26 cellular contexts compared by ENCODE assay signal in genomic region chr12:110940296-110940695, GRCh38. TPM values are rescaled to one million over a fixed set of nuclear protein-coding genes. Genes with fewer than 3 reads are reported as not detected.
DNase-seq lines count a peak whose midpoint lies in the region; ATAC-seq, FAIRE-seq and TF ChIP-seq lines count a peak whose summit lies in the region.
"Had no signal": no experiment of that assay in that cellular context is flagged by ENCODE, and none has a peak within 500 bp of the region (broad histone marks: within the 10 kb centered on the region; RNA-seq: fewer than 3 reads in every experiment).

No MANE protein-coding gene starts in this region.

- no peaks in the 10 kb centered on the region for H4K20me1 ChIP-seq in K562 (replicated peaks; ENCODE audit: control insufficient read depth, insufficient read depth, low read length)

- H3K36me3 ChIP-seq in HEK293 (ENCODE audit: control insufficient read depth in 2 of 2, insufficient read depth in 1 of 2, low read length in 2 of 2): no peaks in the 10 kb centered on the region
- no peaks in the 10 kb centered on the region for H3K36me3 ChIP-seq in K562 (ENCODE audit: control insufficient read depth, insufficient read depth, low read length)
- no peaks in the 10 kb centered on the region for H3K36me3 ChIP-seq in endodermal cell (ENCODE audit: control insufficient read depth, insufficient read depth, low read length)
- H3K36me3 ChIP-seq: BE2C had no signal

- no peak for ATAC-seq in K562
- ATAC-seq in HG03354 (IDR thresholded peaks at IDR 0.05; ENCODE audit: poor library complexity, severe bottlenecking, unreplicated experiment): no peak
- no peak for ATAC-seq in activated naive CD8-positive, alpha-beta T cell treated with anti-CD3 and anti-CD28 coated beads, Interleukin-2, amount 50 U/mL, for 24 hours
- ATAC-seq: HCT116 had no signal

- peaks cover 4% of the 10 kb centered on the region for H3K36me3 Mint-ChIP-seq in endodermal cell (ENCODE audit: low read depth)
- H3K36me3 Mint-ChIP-seq in activated naive CD8-positive, alpha-beta T cell treated with anti-CD3 and anti-CD28 coated beads, Interleukin-2, amount 50 U/mL, for 24 hours (ENCODE audit: low read depth): no peaks in the 10 kb centered on the region
- H3K36me3 Mint-ChIP-seq: CD4-positive, CD25-positive, alpha-beta regulatory T cell had no signal

- no peaks in the 10 kb centered on the region for H3K9me1 ChIP-seq in K562 (ENCODE audit: control insufficient read depth, insufficient read depth, low read length)

- H3K27me3 Mint-ChIP-seq in endodermal cell (ENCODE audit: insufficient read depth): no peaks in the 10 kb centered on the region
- H3K27me3 Mint-ChIP-seq in activated naive CD8-positive, alpha-beta T cell treated with anti-CD3 and anti-CD28 coated beads, Interleukin-2, amount 50 U/mL, for 24 hours: peaks cover 17% of the 10 kb centered on the region

- TF ChIP-seq RAD21 in K562 (CRISPR knock-in tag; conservative IDR thresholded peaks at IDR 0.05 in 1 of 2, IDR thresholded peaks at IDR 0.05 in 1 of 2): no peak

- no peak for TF ChIP-seq POLR2A in K562 (conservative IDR thresholded peaks at IDR 0.05)

- H3K9ac ChIP-seq in K562 (ENCODE audit: insufficient read depth in 1 of 2, low read depth in 2 of 2, low read length in 2 of 2) (no peak overlapping the region), endodermal cell (ENCODE audit: extremely low read depth, low read length, poor library complexity, severe bottlenecking) (no peak overlapping the region)
- H3K9ac ChIP-seq: GM23248 had no signal

- WGBS in K562 (ENCODE audit: insufficient coverage, low coverage, missing lambda C conversion rate): 1% methylated on average over 4 of the region's 4 CpGs
- 98% methylated on average over 4 of the region's 4 CpGs for WGBS in endodermal cell (ENCODE audit: insufficient coverage in 1 of 2, insufficient read length in 1 of 2), 2 experiments

- H3K79me2 ChIP-seq in K562 (ENCODE audit: control insufficient read depth, insufficient read depth, low read length): no peaks in the 10 kb centered on the region

- BruUV-seq in K562 (replicated peaks; lab: Mats Ljungman, UMichigan): no TSS peak

- no peak overlapping the region for H3K4me2 ChIP-seq in K562 (ENCODE audit: insufficient read depth, low read length)

- POLR2A ChIA-PET in HEK293 (lab: Yijun Ruan, JAX): no interaction called here
- POLR2A ChIA-PET in K562 (lab: Yijun Ruan, JAX): no interaction called here

- in situ Hi-C loops in K562 (cut with MboI): no loop called here

- H3K4me3 Mint-ChIP-seq in endodermal cell: no peak overlapping the region
- H3K4me3 Mint-ChIP-seq in activated naive CD8-positive, alpha-beta T cell treated with anti-CD3 and anti-CD28 coated beads, Interleukin-2, amount 50 U/mL, for 24 hours: no peak overlapping the region
- H3K4me3 Mint-ChIP-seq: CD4-positive, CD25-positive, alpha-beta regulatory T cell; CD8-positive, alpha-beta memory T cell had no signal

- FAIRE-seq in K562 (lab: Jason Lieb, UNC): no peak
- FAIRE-seq: A204.1, GM12891, GM19239, H54 had no signal

- TF ChIP-seq EP300 in K562 (IDR thresholded peaks at IDR 0.05; ENCODE audit: low read length): no peak

- H3K27me3 ChIP-seq in K562 (ENCODE audit: control insufficient read depth in 2 of 2, insufficient read depth in 2 of 2, low read length in 2 of 2) (peaks cover 0 to 17% of the 10 kb centered on the region in 2 experiments; a peak in 2 of 5 replicates), endodermal cell (ENCODE audit: control insufficient read depth, insufficient read depth, low read length, poor library complexity, severe bottlenecking) (no peaks in the 10 kb centered on the region)
- H3K27me3 ChIP-seq: BE2C had no signal

- H3K27ac ChIP-seq in HEK293 (ENCODE audit: extremely low read depth, low read depth, low read length) (no peak overlapping the region), K562 (ENCODE audit: extremely low read depth, low read depth, low read length) (no peak overlapping the region), endodermal cell (ENCODE audit: low read depth, low read length) (no peak overlapping the region)
- H3K27ac ChIP-seq: GM23248, HL-60 had no signal

- H3K4me3 ChIP-seq in HEK293 (ENCODE audit: low read depth, low read length): no peak overlapping the region
- H3K4me3 ChIP-seq in K562: no peak overlapping the region
- no peak overlapping the region for H3K4me3 ChIP-seq in endodermal cell (ENCODE audit: low read length)
- H3K4me3 ChIP-seq: GM23248 had no signal

- no peak for DNase-seq in K562 (ENCODE audit: extremely low read depth in 1 of 4, low spot score in 3 of 4)
- peak; percentile 26 for DNase-seq in endodermal cell
- no peak for DNase-seq in GF-D8 (lab: John Stamatoyannopoulos, UW)
- DNase-seq in activated naive CD8-positive, alpha-beta T cell treated with anti-CD3 and anti-CD28 coated beads, Interleukin-2, amount 50 U/mL, for 24 hours: no peak
- DNase-seq: ACHN; BE2C; C1 segment of cervical spinal cord; CD4-positive, CD25-positive, alpha-beta regulatory T cell; CD8-positive, alpha-beta memory T cell; COR-L47; DMS53; DND-41; EL; GM23248; IMR-90; KBM-7 had no signal

- H2AFZ ChIP-seq in K562 (ENCODE audit: low read depth, low read length): no peak overlapping the region
- H2AFZ ChIP-seq: GM23248 had no signal

- intact Hi-C loops in K562 (cut with micrococcal nuclease): no loop called here

- CTCF ChIA-PET in HEK293 (lab: Yijun Ruan, JAX): interaction anchor here (0.6 kb wide), 1 partner anchor 95 kb away, joined by 3 read pairs; no protein-coding TSS in a partner anchor
- CTCF ChIA-PET in K562 (lab: Yijun Ruan, JAX; ENCODE audit: low intra/inter-chr PET ratio): no interaction called here

- no peak overlapping the region for H3K27ac Mint-ChIP-seq in endodermal cell
- no peak overlapping the region for H3K27ac Mint-ChIP-seq in activated naive CD8-positive, alpha-beta T cell treated with anti-CD3 and anti-CD28 coated beads, Interleukin-2, amount 50 U/mL, for 24 hours
- H3K27ac Mint-ChIP-seq: CD4-positive, CD25-positive, alpha-beta regulatory T cell had no signal

- H3K9me3 Mint-ChIP-seq in endodermal cell: peaks cover 6% of the 10 kb centered on the region
- H3K9me3 Mint-ChIP-seq in activated naive CD8-positive, alpha-beta T cell treated with anti-CD3 and anti-CD28 coated beads, Interleukin-2, amount 50 U/mL, for 24 hours: no peaks in the 10 kb centered on the region

- TF ChIP-seq CTCF in HEK293 (tag by site-specific recombination; IDR thresholded peaks at IDR 0.05): no peak
- no peak for TF ChIP-seq CTCF in K562 (IDR thresholded peaks at IDR 0.05 in 2 of 3, conservative IDR thresholded peaks at IDR 0.05 in 1 of 3; ENCODE audit: insufficient read depth in 2 of 3, low read depth in 1 of 3, low read length in 3 of 3)
- no peak for TF ChIP-seq CTCF in endodermal cell (conservative IDR thresholded peaks at IDR 0.05)

- H3K9me3 ChIP-seq in HEK293 (ENCODE audit: control insufficient read depth, insufficient read depth, low read depth, low read length) (no peaks in the 10 kb centered on the region), K562 (replicated peaks; ENCODE audit: control insufficient read depth, insufficient read depth, low read depth, low read length) (no peaks in the 10 kb centered on the region), endodermal cell (ENCODE audit: control insufficient read depth, low read length) (peaks cover 7% of the 10 kb centered on the region)
- H3K9me3 ChIP-seq: BE2C had no signal

- H3K4me1 ChIP-seq in HEK293 (ENCODE audit: control insufficient read depth, insufficient read depth, low read length) (no peaks in the 10 kb centered on the region), K562 (replicated peaks in 1 of 2; ENCODE audit: control insufficient read depth in 2 of 2, insufficient read depth in 2 of 2, low read length in 2 of 2) (peaks cover 0 to 5% of the 10 kb centered on the region in 2 experiments; a peak in 1 of 5 replicates), endodermal cell (ENCODE audit: control insufficient read depth, insufficient read depth, low read length) (peaks cover 7% of the 10 kb centered on the region)
- H3K4me1 ChIP-seq: BE2C had no signal

- H3K4me1 Mint-ChIP-seq in endodermal cell: peaks cover 20% of the 10 kb centered on the region
- peaks cover 5% of the 10 kb centered on the region for H3K4me1 Mint-ChIP-seq in activated naive CD8-positive, alpha-beta T cell treated with anti-CD3 and anti-CD28 coated beads, Interleukin-2, amount 50 U/mL, for 24 hours

TF ChIP-seq in HEK293, 187 proteins besides CTCF, POLR2A, EP300 and RAD21 (continues in another document):
- no peak for TF ChIP-seq ZNF211 (tag by site-specific recombination; IDR thresholded peaks at IDR 0.05; ENCODE audit: low read depth)

TF ChIP-seq in K562, 482 proteins besides CTCF, POLR2A, EP300 and RAD21 (continues in another document):
- peak; percentile 80 for TF ChIP-seq RBM25 (IDR thresholded peaks at IDR 0.05; ENCODE audit: low read depth, low read length, severe bottlenecking)
- TF ChIP-seq FOXJ3 (CRISPR knock-in tag; IDR thresholded peaks at IDR 0.05): no peak
- no peak for TF ChIP-seq SP1 (CRISPR knock-in tag; IDR thresholded peaks at IDR 0.05)
- peak in 1 of 2 experiments; percentile 43; a peak in 1 of 4 replicates for TF ChIP-seq KDM1A (IDR thresholded peaks at IDR 0.05)
- peak; percentile 53; the same call in 1 of the 2 replicates for TF ChIP-seq BCOR (IDR thresholded peaks at IDR 0.05)

RNA-seq across cellular contexts. Expression of gene MYL2, which starts 19.9 kb away (rescaled TPM):
- total RNA-seq in K562 (2011; cell fraction: chromatin; rRNA removed; ENCODE audit: low replicate concordance): not detected in 2 replicates
- not detected in 2 replicates for total RNA-seq in K562 (2011; cell fraction: nucleolus; rRNA removed)
- not detected in 2 replicates for total RNA-seq in K562 (2011; cell fraction: nucleoplasm; rRNA removed)
- total RNA-seq in K562 (2014; rRNA removed) (not detected in 2 replicates), K562 (2014; rRNA removed; fragmentation: Illumina TruSeq; extraction: Trizol) (not detected in 2 replicates), K562 (2015; rRNA removed; fragmentation: Illumina TruSeq; extraction: Trizol) (not detected in 2 replicates), K562 (2021) (not detected in 2 replicates), endodermal cell (under 1 TPM in 1 of 2 donors, not detected in 1; 0.89 TPM)
- polyA plus RNA-seq in K562 (2011; rRNA removed) (not detected in 2 replicates), K562 (2014; fragmentation: Illumina TruSeq; extraction: Trizol) (not detected in 2 replicates), K562 (2014; fragmentation: Nextera tagmentation; extraction: Ambion mirVana) (not detected), K562 (2014; rRNA removed) (not detected in 2 replicates)
- not detected in 2 replicates for polyA plus RNA-seq in K562 (2011; cell fraction: cytosol; rRNA removed)
- not detected in 2 replicates for polyA plus RNA-seq in K562 (2011; cell fraction: nucleus; rRNA removed)
- polyA plus RNA-seq in K562 (2012): not detected in 2 replicates
- polyA minus RNA-seq in K562 (2011; rRNA and poly(A)+ RNA removed): not detected in 2 replicates
- not detected in 2 replicates for polyA minus RNA-seq in K562 (2011; cell fraction: cytosol; rRNA and poly(A)+ RNA removed)
- polyA minus RNA-seq in K562 (2011; cell fraction: nucleus; rRNA and poly(A)+ RNA removed): not detected in 2 replicates
- polyA plus RNA-seq in endodermal cell (2013, experiment 1 of 2): not detected
- polyA plus RNA-seq in endodermal cell (2013, experiment 2 of 2): not detected
- total RNA-seq: CD4-positive, CD25-positive, alpha-beta regulatory T cell; CD8-positive, alpha-beta memory T cell; G401; GM23248; HT1080; IMR-90 had no signal
- polyA plus RNA-seq: CD4-positive, CD25-positive, alpha-beta regulatory T cell; CD8-positive, alpha-beta memory T cell; GM23248; IMR-90 had no signal
